16 cellular contexts compared by ENCODE assay signal in genomic region chrX:44032479-44032878, GRCh38. TPM values are rescaled to one million over a fixed set of nuclear protein-coding genes. Genes with fewer than 3 reads are reported as not detected.
"Had no signal": no experiment of that assay in that cellular context is flagged by ENCODE, and none has a peak within 500 bp of the region (broad histone marks: within the 10 kb centered on the region; RNA-seq: fewer than 3 reads in every experiment).

No MANE protein-coding gene starts in this region.

- H3K27me3 Mint-ChIP-seq: activated naive CD4-positive, alpha-beta T cell treated with anti-CD3 and anti-CD28 coated beads, Interleukin-2, amount 10 ng/mL, durations not matched to agents 7 days and 5 days had no signal

- H3K36me3 Mint-ChIP-seq: activated naive CD4-positive, alpha-beta T cell treated with anti-CD3 and anti-CD28 coated beads, Interleukin-2, amount 10 ng/mL, durations not matched to agents 7 days and 5 days had no signal

- H3K36me3 ChIP-seq: esophagus squamous epithelium, ovary, tibial nerve, vagina had no signal

- H3K4me3 ChIP-seq: dorsolateral prefrontal cortex, esophagus squamous epithelium, mucosa of descending colon, ovary, tibial nerve, vagina had no signal

- H3K9me3 Mint-ChIP-seq: activated T-helper 2 cell treated with anti-CD3 and anti-CD28 coated beads, Interferon-gamma antibody, Interleukin-2, Interleukin-4, amounts not matched to agents 10 μg/mL and 5 μg/mL and 100 μg/mL, durations not matched to agents 14 hours and 24 hours and 36 hours had no signal

- H3K9me3 ChIP-seq: esophagus squamous epithelium, mucosa of descending colon, ovary, tibial nerve, vagina had no signal

- H3K27ac Mint-ChIP-seq: activated T-helper 2 cell treated with anti-CD3 and anti-CD28 coated beads, Interferon-gamma antibody, Interleukin-2, Interleukin-4, amounts not matched to agents 10 μg/mL and 5 μg/mL and 100 μg/mL, durations not matched to agents 14 hours and 24 hours and 36 hours had no signal

- H3K27me3 ChIP-seq: esophagus squamous epithelium, ovary, vagina had no signal

- H3K27ac ChIP-seq: dorsolateral prefrontal cortex, esophagus squamous epithelium, ovary, tibial nerve, vagina had no signal

- DNase-seq: activated CD4-positive, CD25-positive, alpha-beta regulatory T cell treated with anti-CD3 and anti-CD28 coated beads, Interleukin-2, amount 50 U/mL, for 72 hours; activated naive CD4-positive, alpha-beta T cell treated with anti-CD3 and anti-CD28 coated beads, Interleukin-2, amount 10 ng/mL, durations not matched to agents 7 days and 5 days; dorsolateral prefrontal cortex; esophagus squamous epithelium; foreskin melanocyte; head of caudate nucleus; mucosa of descending colon; ovary; stimulated activated CD4-positive, alpha-beta T cell treated with anti-CD3 and anti-CD28 coated beads, Interleukin-2, amount 100 ng/mL, for 48 hours; SW 1271; T-helper 9 cell had no signal

- ATAC-seq: mucosa of descending colon had no signal

- H3K4me3 Mint-ChIP-seq: activated naive CD4-positive, alpha-beta T cell treated with anti-CD3 and anti-CD28 coated beads, Interleukin-2, amount 10 ng/mL, durations not matched to agents 7 days and 5 days had no signal

- H3K4me1 ChIP-seq: esophagus squamous epithelium, vagina had no signal

RNA-seq across cellular contexts. Expression of gene NDP, which starts 59.3 kb away (rescaled TPM):
- total RNA-seq: activated T-helper 2 cell treated with anti-CD3 and anti-CD28 coated beads, Interferon-gamma antibody, Interleukin-2, Interleukin-4, amounts not matched to agents 10 μg/mL and 5 μg/mL and 100 μg/mL, durations not matched to agents 14 hours and 24 hours and 36 hours; esophagus squamous epithelium; lung microvascular endothelial cell; mucosa of descending colon; subcutaneous adipose tissue had no signal
